In the genomic region with DNA sequence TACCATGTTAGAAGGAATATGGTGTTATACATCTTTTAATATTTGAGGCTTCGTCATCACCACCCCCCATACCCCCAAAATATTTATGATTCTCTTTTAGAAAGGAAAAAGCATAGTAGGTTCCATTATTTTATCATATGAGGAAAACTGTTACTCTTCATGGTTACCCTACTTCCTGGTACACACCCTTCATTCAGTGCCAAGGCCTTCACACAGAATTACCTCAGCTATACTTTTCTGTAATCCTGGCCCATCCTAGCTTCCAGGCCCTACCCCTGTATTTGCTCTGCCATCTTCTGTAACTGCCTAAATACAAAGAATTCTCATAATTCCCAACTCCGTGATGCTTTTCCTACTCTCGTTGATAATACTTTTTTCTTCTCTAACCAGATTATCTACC, we compare ENCODE assay signal across 6 cellular contexts. TPM values are rescaled to one million over a fixed set of nuclear protein-coding genes. Genes with fewer than 3 reads are reported as not detected.
"Had no signal": no experiment of that assay in that cellular context is flagged by ENCODE, and none has a peak within 500 bp of the region (broad histone marks: within the 10 kb centered on the region; RNA-seq: fewer than 3 reads in every experiment).

No MANE protein-coding gene starts in this region.

- H3K27ac Mint-ChIP-seq: GM23338, H9, IgD-negative memory B cell had no signal

- H3K27me3 Mint-ChIP-seq: IgD-negative memory B cell had no signal

- DNase-seq: H9, HCEC 1CT had no signal

- ATAC-seq: GM23338, HepG2 had no signal

- H3K27ac ChIP-seq: HL-60 had no signal

- H3K9me3 Mint-ChIP-seq: IgD-negative memory B cell had no signal

- H3K4me3 ChIP-seq: GM23338 had no signal

- H3K4me3 Mint-ChIP-seq: GM23338, H9, IgD-negative memory B cell had no signal

- H3K4me1 Mint-ChIP-seq: GM23338, H9 had no signal

RNA-seq across cellular contexts. Expression of a gene that starts 8.9 kb away (rescaled TPM):
- polyA plus RNA-seq: IgD-negative memory B cell had no signal
